In genomic region chr5:83009408-83009807, GRCh38 we compare ENCODE assay signal across 23 cellular contexts.
DNase-seq lines count a peak whose midpoint lies in the region; ATAC-seq and FAIRE-seq lines count a peak whose summit lies in the region.
"Had no signal": no experiment of that assay in that cellular context is flagged by ENCODE, and none has a peak within 500 bp of the region (broad histone marks: within the 10 kb centered on the region; RNA-seq: fewer than 3 reads in every experiment).

No MANE protein-coding gene starts in this region.

- H3K9me3 Mint-ChIP-seq in activated CD4-positive, alpha-beta T cell treated with anti-CD3 and anti-CD28 coated beads, Interleukin-2, amount 10 ng/mL, durations not matched to agents 7 days and 5 days: no peaks in the 10 kb centered on the region
- H3K9me3 Mint-ChIP-seq: CD4-positive, alpha-beta T cell; CD8-positive, alpha-beta memory T cell had no signal

- H3K4me3 Mint-ChIP-seq in activated CD4-positive, alpha-beta T cell treated with anti-CD3 and anti-CD28 coated beads, Interleukin-2, amount 10 ng/mL, durations not matched to agents 7 days and 5 days: no peak overlapping the region
- H3K4me3 Mint-ChIP-seq: CD14-positive monocyte; CD4-positive, alpha-beta T cell; CD8-positive, alpha-beta memory T cell; GM23338; H9 had no signal

- no peaks in the 10 kb centered on the region for H3K4me1 Mint-ChIP-seq in activated CD4-positive, alpha-beta T cell treated with anti-CD3 and anti-CD28 coated beads, Interleukin-2, amount 10 ng/mL, durations not matched to agents 7 days and 5 days
- H3K4me1 Mint-ChIP-seq: CD8-positive, alpha-beta memory T cell had no signal

- no peak overlapping the region for H3K27ac Mint-ChIP-seq in activated CD4-positive, alpha-beta T cell treated with anti-CD3 and anti-CD28 coated beads, Interleukin-2, amount 10 ng/mL, durations not matched to agents 7 days and 5 days
- H3K27ac Mint-ChIP-seq: CD14-positive monocyte; CD4-positive, alpha-beta T cell; CD8-positive, alpha-beta memory T cell; GM23338 had no signal

- H3K36me3 Mint-ChIP-seq in activated CD4-positive, alpha-beta T cell treated with anti-CD3 and anti-CD28 coated beads, Interleukin-2, amount 10 ng/mL, durations not matched to agents 7 days and 5 days (ENCODE audit: low read depth): no peaks in the 10 kb centered on the region

- POLR2A ChIA-PET in activated CD4-positive, alpha-beta T cell treated with anti-CD3 and anti-CD28 coated beads, Interleukin-2, amount 10 ng/mL, durations not matched to agents 7 days and 5 days (lab: Charles Lee): no interaction called here

- peak; percentile 10 for DNase-seq in NCI-H1694 treated with DMSO at 0.1 percent for 48 hours (lab: John Stamatoyannopoulos, UW)
- DNase-seq in SK-N-DZ (ENCODE audit: low spot score): peak; percentile 23
- no peak for DNase-seq in posterior cingulate gyrus
- DNase-seq in activated CD4-positive, alpha-beta T cell treated with anti-CD3 and anti-CD28 coated beads, Interleukin-2, amount 10 ng/mL, durations not matched to agents 7 days and 5 days: no peak
- DNase-seq: 8988T; ACHN; AML-193; BE2C; CD4-positive, alpha-beta T cell; CD8-positive, alpha-beta memory T cell; DMS153; DND-41; GDM1; H9 had no signal

- intact Hi-C loops in posterior cingulate gyrus (cut with DNase I): no loop called here

- FAIRE-seq in G401.6 (lab: Jason Lieb, UNC) (peak; percentile 49), endometrium (lab: Jason Lieb, UNC) (peak; percentile 26)
- FAIRE-seq: A549, D721Med, GM12878 had no signal

- ATAC-seq in HG02798 (IDR thresholded peaks at IDR 0.05; ENCODE audit: poor library complexity, unreplicated experiment): no peak
- ATAC-seq: A549, GM12878, GM23338, HCT116 had no signal

- H3K27me3 Mint-ChIP-seq in activated CD4-positive, alpha-beta T cell treated with anti-CD3 and anti-CD28 coated beads, Interleukin-2, amount 10 ng/mL, durations not matched to agents 7 days and 5 days: no peaks in the 10 kb centered on the region
- H3K27me3 Mint-ChIP-seq: CD4-positive, alpha-beta T cell had no signal

- CTCF ChIA-PET in activated CD4-positive, alpha-beta T cell treated with anti-CD3 and anti-CD28 coated beads, Interleukin-2, amount 10 ng/mL, durations not matched to agents 7 days and 5 days (lab: Charles Lee): no interaction called here

Comparison
In these comparisons a context has a peak if more than half of its experiments do, and no peak if none do; other contexts are left out.
1. DNase-seq: peak in NCI-H1694 treated with DMSO at 0.1 percent for 48 hours (single experiment) and SK-N-DZ (single experiment); none in posterior cingulate gyrus (0 of 10) and activated CD4-positive, alpha-beta T cell treated with anti-CD3 and anti-CD28 coated beads, Interleukin-2, amount 10 ng/mL, durations not matched to agents 7 days and 5 days (single experiment).